In the genomic region with DNA sequence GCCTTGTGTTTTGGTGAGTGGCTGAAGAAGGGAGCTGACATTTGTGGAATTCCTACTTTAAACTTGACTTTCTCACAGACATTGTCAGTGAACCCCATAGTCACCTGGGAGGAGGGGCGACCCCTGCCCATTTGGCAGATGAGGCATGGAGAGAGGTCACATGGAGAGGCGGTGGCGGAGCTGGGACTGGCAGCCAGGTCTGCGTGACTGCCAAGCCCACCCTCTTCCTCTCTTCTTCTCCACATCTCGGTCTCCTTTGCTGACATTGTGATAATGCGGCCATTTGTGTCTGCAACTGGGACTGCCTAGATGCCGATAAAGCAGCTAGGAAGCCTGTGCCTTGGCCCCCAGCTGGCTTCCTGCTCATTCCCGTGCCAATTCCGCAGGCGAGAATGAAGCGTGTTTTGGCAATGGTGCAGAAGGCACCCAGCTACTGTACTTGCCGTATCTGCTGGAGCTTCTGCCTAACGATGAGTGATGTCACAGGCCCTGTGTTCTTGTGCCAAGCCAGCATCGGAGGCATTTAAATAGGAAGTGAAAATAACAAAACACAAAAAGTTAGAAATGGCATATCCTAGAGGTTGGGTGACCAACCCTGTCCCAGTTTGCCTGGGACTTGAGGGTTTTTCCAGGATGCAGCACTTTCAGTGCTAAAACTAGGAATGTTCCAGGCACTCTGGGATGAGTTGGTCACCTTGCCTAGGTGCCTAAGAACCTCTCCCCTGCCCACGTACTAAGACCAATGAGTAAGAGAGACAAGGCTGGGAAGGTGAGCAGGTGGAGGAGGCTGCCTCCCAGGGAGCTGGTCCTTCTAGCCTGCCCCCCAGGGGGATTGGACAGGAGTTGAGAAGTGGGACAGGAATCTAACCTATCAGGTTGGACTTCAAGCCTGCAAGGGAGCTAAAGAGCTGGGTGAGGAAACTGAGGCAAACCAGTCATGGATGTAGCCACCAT, we compare ENCODE assay signal across 10 cellular contexts. TPM values are rescaled to one million over a fixed set of nuclear protein-coding genes. Genes with fewer than 3 reads are reported as not detected.
A peak's percentile ranks its signal among the peaks of the same experiment; 100 is the strongest.
DNase-seq lines count a peak whose midpoint lies in the region; ATAC-seq and TF ChIP-seq lines count a peak whose summit lies in the region.
"Had no signal": no experiment of that assay in that cellular context is flagged by ENCODE, and none has a peak within 500 bp of the region (broad histone marks: within the 10 kb centered on the region; RNA-seq: fewer than 3 reads in every experiment).

No MANE protein-coding gene starts in this region.

- H3K27me3 ChIP-seq in BE2C (no peaks in the 10 kb centered on the region), lower lobe of right lung (ENCODE audit: low read depth) (no peaks in the 10 kb centered on the region)
- H3K27me3 ChIP-seq: dorsolateral prefrontal cortex had no signal

- H3K9me3 ChIP-seq in BE2C, result no peaks in the 10 kb centered on the region
- no peaks in the 10 kb centered on the region for H3K9me3 ChIP-seq in lower lobe of right lung

- TF ChIP-seq CTCF in BE2C (IDR thresholded peaks at IDR 0.05; ENCODE audit: low read depth, low read length) (no peak), lower lobe of right lung (IDR thresholded peaks at IDR 0.05) (no peak)

- DNase-seq in BE2C (peak; percentile 39), astrocyte of the hippocampus (ENCODE audit: low read depth, low spot score) (peak; percentile 57), lower lobe of right lung (peak; percentile 75), dedifferentiated amniotic fluid mesenchymal stem cell (ENCODE audit: extremely low spot score) (no peak), NCI-H128 (lab: John Stamatoyannopoulos, UW; ENCODE audit: unreplicated experiment) (no peak)
- no peak for DNase-seq in stimulated activated CD4-positive, alpha-beta T cell treated with anti-CD3 and anti-CD28 coated beads, Interleukin-2, amount 100 ng/mL, for 48 hours
- DNase-seq in activated T-helper 2 cell treated with anti-CD3 and anti-CD28 coated beads, Interferon-gamma antibody, Interleukin-2, Interleukin-4, amounts not matched to agents 10 μg/mL and 5 μg/mL and 100 μg/mL, durations not matched to agents 14 hours and 24 hours and 36 hours (ENCODE audit: low spot score), result no peak
- DNase-seq: COR-L47 had no signal

- H3K4me3 ChIP-seq in BE2C (ENCODE audit: low read depth, low read length), result no peak overlapping the region; the same call in 1 of the 2 replicates
- no peak overlapping the region for H3K4me3 ChIP-seq in lower lobe of right lung

- H3K27ac Mint-ChIP-seq in activated T-helper 2 cell treated with anti-CD3 and anti-CD28 coated beads, Interferon-gamma antibody, Interleukin-2, Interleukin-4, amounts not matched to agents 10 μg/mL and 5 μg/mL and 100 μg/mL, durations not matched to agents 14 hours and 24 hours and 36 hours, result no peak overlapping the region

- H3K36me3 Mint-ChIP-seq in activated T-helper 2 cell treated with anti-CD3 and anti-CD28 coated beads, Interferon-gamma antibody, Interleukin-2, Interleukin-4, amounts not matched to agents 10 μg/mL and 5 μg/mL and 100 μg/mL, durations not matched to agents 14 hours and 24 hours and 36 hours (ENCODE audit: low read depth), result no peaks in the 10 kb centered on the region

- H3K27ac ChIP-seq in lower lobe of right lung, result no peak overlapping the region

- H3K9me3 Mint-ChIP-seq in activated T-helper 2 cell treated with anti-CD3 and anti-CD28 coated beads, Interferon-gamma antibody, Interleukin-2, Interleukin-4, amounts not matched to agents 10 μg/mL and 5 μg/mL and 100 μg/mL, durations not matched to agents 14 hours and 24 hours and 36 hours, result no peaks in the 10 kb centered on the region

- intact Hi-C loops in lower lobe of right lung (cut with DNase I), result no loop called here
- intact Hi-C loops in activated T-helper 2 cell treated with anti-CD3 and anti-CD28 coated beads, Interferon-gamma antibody, Interleukin-2, Interleukin-4, amounts not matched to agents 10 μg/mL and 5 μg/mL and 100 μg/mL, durations not matched to agents 14 hours and 24 hours and 36 hours (cut with micrococcal nuclease), result no loop called here

- H3K4me3 Mint-ChIP-seq in activated T-helper 2 cell treated with anti-CD3 and anti-CD28 coated beads, Interferon-gamma antibody, Interleukin-2, Interleukin-4, amounts not matched to agents 10 μg/mL and 5 μg/mL and 100 μg/mL, durations not matched to agents 14 hours and 24 hours and 36 hours (ENCODE audit: low read depth), result no peak overlapping the region

- H3K4me1 Mint-ChIP-seq in activated T-helper 2 cell treated with anti-CD3 and anti-CD28 coated beads, Interferon-gamma antibody, Interleukin-2, Interleukin-4, amounts not matched to agents 10 μg/mL and 5 μg/mL and 100 μg/mL, durations not matched to agents 14 hours and 24 hours and 36 hours (ENCODE audit: low read depth), result no peaks in the 10 kb centered on the region

- H3K27me3 Mint-ChIP-seq in activated T-helper 2 cell treated with anti-CD3 and anti-CD28 coated beads, Interferon-gamma antibody, Interleukin-2, Interleukin-4, amounts not matched to agents 10 μg/mL and 5 μg/mL and 100 μg/mL, durations not matched to agents 14 hours and 24 hours and 36 hours (ENCODE audit: low read depth), result peaks cover 8% of the 10 kb centered on the region

- no peaks in the 10 kb centered on the region for H3K4me1 ChIP-seq in BE2C
- peaks cover 43% of the 10 kb centered on the region for H3K4me1 ChIP-seq in lower lobe of right lung

- peak; percentile 60 for ATAC-seq in HG03378 (IDR thresholded peaks at IDR 0.05; ENCODE audit: unreplicated experiment)
- ATAC-seq in lower lobe of right lung, result peak; percentile 59 to 64

- H3K36me3 ChIP-seq in BE2C (no peaks in the 10 kb centered on the region), lower lobe of right lung (no peaks in the 10 kb centered on the region)

RNA-seq across cellular contexts. Expression of a gene that starts 23.6 kb away (rescaled TPM):
- 0.09 TPM for polyA plus RNA-seq in BE2C (2012; ENCODE audit: insufficient read depth, insufficient read length, low read depth)
- 22.3 TPM for total RNA-seq in lower lobe of right lung
- total RNA-seq in activated T-helper 2 cell treated with anti-CD3 and anti-CD28 coated beads, Interferon-gamma antibody, Interleukin-2, Interleukin-4, amounts not matched to agents 10 μg/mL and 5 μg/mL and 100 μg/mL, durations not matched to agents 14 hours and 24 hours and 36 hours, result 0.11 TPM in 1 of 2 replicates, not detected in the other

RNA-seq across cellular contexts. Expression of a gene that starts 29.5 kb away (rescaled TPM):
- polyA plus RNA-seq in BE2C (2012; ENCODE audit: insufficient read depth, insufficient read length, low read depth), result 0.23 TPM
- total RNA-seq in lower lobe of right lung, result 4.5 TPM
- 1.5 and 1.8 TPM in 2 replicates for total RNA-seq in activated T-helper 2 cell treated with anti-CD3 and anti-CD28 coated beads, Interferon-gamma antibody, Interleukin-2, Interleukin-4, amounts not matched to agents 10 μg/mL and 5 μg/mL and 100 μg/mL, durations not matched to agents 14 hours and 24 hours and 36 hours

RNA-seq across cellular contexts. Expression of a gene that starts 52.7 kb away (rescaled TPM):
- polyA plus RNA-seq in BE2C (2012; ENCODE audit: insufficient read depth, insufficient read length, low read depth), result not detected
- total RNA-seq in lower lobe of right lung, result 6.6 TPM
- total RNA-seq in activated T-helper 2 cell treated with anti-CD3 and anti-CD28 coated beads, Interferon-gamma antibody, Interleukin-2, Interleukin-4, amounts not matched to agents 10 μg/mL and 5 μg/mL and 100 μg/mL, durations not matched to agents 14 hours and 24 hours and 36 hours, result not detected in 2 replicates

Comparison
In these comparisons a context has a peak if more than half of its experiments do, and no peak if none do; other contexts are left out.
1. DNase-seq: peak in BE2C (single experiment), astrocyte of the hippocampus (single experiment) and lower lobe of right lung (single experiment); none in dedifferentiated amniotic fluid mesenchymal stem cell (single experiment), NCI-H128 (single experiment), stimulated activated CD4-positive, alpha-beta T cell treated with anti-CD3 and anti-CD28 coated beads, Interleukin-2, amount 100 ng/mL, for 48 hours (0 of 2) and activated T-helper 2 cell treated with anti-CD3 and anti-CD28 coated beads, Interferon-gamma antibody, Interleukin-2, Interleukin-4, amounts not matched to agents 10 μg/mL and 5 μg/mL and 100 μg/mL, durations not matched to agents 14 hours and 24 hours and 36 hours (single experiment).
2. RNA of a gene that starts 23.6 kb away (total RNA-seq): 22.3 TPM in lower lobe of right lung (single experiment); 0.11 TPM in activated T-helper 2 cell treated with anti-CD3 and anti-CD28 coated beads, Interferon-gamma antibody, Interleukin-2, Interleukin-4, amounts not matched to agents 10 μg/mL and 5 μg/mL and 100 μg/mL, durations not matched to agents 14 hours and 24 hours and 36 hours; every median in the first group is over 10 times any median in the second.